ENCODE assay signal across 1 cellular context in the genomic region with DNA sequence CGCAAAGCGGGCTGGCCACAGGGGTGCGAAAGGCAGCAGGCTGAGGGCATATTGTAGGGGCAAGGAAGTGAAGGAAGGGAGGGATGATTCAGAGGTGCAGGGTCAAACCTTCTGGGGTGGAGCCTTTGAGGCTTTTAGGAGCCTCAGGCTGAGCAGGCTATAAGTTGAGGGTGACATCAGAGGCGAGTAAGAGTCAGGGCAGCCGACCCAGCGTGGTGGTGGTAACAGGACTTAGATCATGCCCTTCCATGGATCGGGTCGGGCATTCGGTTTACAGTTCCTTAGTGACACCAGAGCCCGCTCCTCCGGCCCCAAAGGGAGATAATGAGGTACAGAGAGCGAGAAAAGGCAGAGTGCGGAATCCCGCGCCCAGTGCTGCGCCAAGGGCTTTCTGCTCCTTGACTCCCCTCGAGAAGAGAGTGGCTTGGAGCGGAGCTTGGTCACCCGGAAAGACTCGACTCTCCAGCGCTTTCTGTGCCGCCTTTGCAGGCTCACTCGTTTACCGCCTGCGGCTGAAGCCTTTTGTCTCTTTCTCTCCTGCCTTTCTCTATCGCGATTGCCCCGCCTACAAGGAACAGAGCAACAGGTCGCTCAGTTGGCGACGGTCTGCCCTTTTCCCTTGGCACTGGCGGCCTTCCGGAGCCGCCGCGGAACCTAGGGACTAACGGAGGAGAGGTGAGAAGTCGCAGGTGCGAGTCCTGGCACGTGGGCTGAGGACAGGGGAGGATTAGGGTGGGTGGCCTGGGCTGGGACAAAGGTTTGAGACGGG.
A peak's percentile ranks its signal among the peaks of the same experiment; 100 is the strongest.
TF ChIP-seq lines count a peak whose summit lies in the region.

No MANE protein-coding gene starts in this region.

TF ChIP-seq in HepG2, 621 proteins besides CTCF, POLR2A, EP300 and RAD21 (continued from another document and continues in another):
- TF ChIP-seq, protein P1, sequence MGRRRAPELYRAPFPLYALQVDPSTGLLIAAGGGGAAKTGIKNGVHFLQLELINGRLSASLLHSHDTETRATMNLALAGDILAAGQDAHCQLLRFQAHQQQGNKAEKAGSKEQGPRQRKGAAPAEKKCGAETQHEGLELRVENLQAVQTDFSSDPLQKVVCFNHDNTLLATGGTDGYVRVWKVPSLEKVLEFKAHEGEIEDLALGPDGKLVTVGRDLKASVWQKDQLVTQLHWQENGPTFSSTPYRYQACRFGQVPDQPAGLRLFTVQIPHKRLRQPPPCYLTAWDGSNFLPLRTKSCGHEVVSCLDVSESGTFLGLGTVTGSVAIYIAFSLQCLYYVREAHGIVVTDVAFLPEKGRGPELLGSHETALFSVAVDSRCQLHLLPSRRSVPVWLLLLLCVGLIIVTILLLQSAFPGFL (CRISPR knock-in tag; IDR thresholded peaks at IDR 0.05), result no peak
- TF ChIP-seq CBX1 (IDR thresholded peaks at IDR 0.05; ENCODE audit: low read depth) (no peak), ZNF225 (CRISPR knock-in tag; IDR thresholded peaks at IDR 0.05) (no peak), ZNF850 (CRISPR knock-in tag; conservative IDR thresholded peaks at IDR 0.05) (0 out of 2 replicates have a peak, but pooled peaks have one; percentile 7), AHR (CRISPR knock-in tag; IDR thresholded peaks at IDR 0.05) (no peak), CBFB (CRISPR knock-in tag; IDR thresholded peaks at IDR 0.05) (no peak), ZNF44 (CRISPR knock-in tag; IDR thresholded peaks at IDR 0.05) (no peak), CREB1 (IDR thresholded peaks at IDR 0.05) (no peak), CREB1 (CRISPR knock-in tag; IDR thresholded peaks at IDR 0.05) (no peak), ZNF660 (CRISPR knock-in tag; IDR thresholded peaks at IDR 0.05; ENCODE audit: borderline replicate concordance, low read depth) (no peak), ZBTB7B (CRISPR knock-in tag; IDR thresholded peaks at IDR 0.05) (no peak), SOX6 (IDR thresholded peaks at IDR 0.05) (no peak), SOX6 (CRISPR knock-in tag; IDR thresholded peaks at IDR 0.05) (no peak; the same call in 1 of the 2 replicates), RXRB (CRISPR knock-in tag; IDR thresholded peaks at IDR 0.05; ENCODE audit: borderline replicate concordance) (no peak), ZFY (CRISPR knock-in tag; IDR thresholded peaks at IDR 0.05) (no peak), ZKSCAN5 (CRISPR knock-in tag; IDR thresholded peaks at IDR 0.05) (no peak), ZNF232 (CRISPR knock-in tag; IDR thresholded peaks at IDR 0.05; ENCODE audit: borderline replicate concordance) (no peak; the same call in 1 of the 2 replicates), RELA (CRISPR knock-in tag; IDR thresholded peaks at IDR 0.05) (no peak), ZSCAN21 (CRISPR knock-in tag; IDR thresholded peaks at IDR 0.05; ENCODE audit: borderline replicate concordance) (no peak), ZNF230 (CRISPR knock-in tag; IDR thresholded peaks at IDR 0.05) (no peak), ZNF20 (CRISPR knock-in tag; IDR thresholded peaks at IDR 0.05) (no peak), NR2F6 (IDR thresholded peaks at IDR 0.05) (no peak), NR2F6 (CRISPR knock-in tag; IDR thresholded peaks at IDR 0.05) (no peak), MYC (CRISPR knock-in tag; IDR thresholded peaks at IDR 0.05; ENCODE audit: borderline replicate concordance) (0 out of 2 replicates have a peak, but pooled peaks have one; percentile 8), ZNF709 (CRISPR knock-in tag; IDR thresholded peaks at IDR 0.05) (no peak)
- TF ChIP-seq, protein P2, sequence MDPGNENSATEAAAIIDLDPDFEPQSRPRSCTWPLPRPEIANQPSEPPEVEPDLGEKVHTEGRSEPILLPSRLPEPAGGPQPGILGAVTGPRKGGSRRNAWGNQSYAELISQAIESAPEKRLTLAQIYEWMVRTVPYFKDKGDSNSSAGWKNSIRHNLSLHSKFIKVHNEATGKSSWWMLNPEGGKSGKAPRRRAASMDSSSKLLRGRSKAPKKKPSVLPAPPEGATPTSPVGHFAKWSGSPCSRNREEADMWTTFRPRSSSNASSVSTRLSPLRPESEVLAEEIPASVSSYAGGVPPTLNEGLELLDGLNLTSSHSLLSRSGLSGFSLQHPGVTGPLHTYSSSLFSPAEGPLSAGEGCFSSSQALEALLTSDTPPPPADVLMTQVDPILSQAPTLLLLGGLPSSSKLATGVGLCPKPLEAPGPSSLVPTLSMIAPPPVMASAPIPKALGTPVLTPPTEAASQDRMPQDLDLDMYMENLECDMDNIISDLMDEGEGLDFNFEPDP (CRISPR knock-in tag; conservative IDR thresholded peaks at IDR 0.05), result 0 out of 2 replicates have a peak, but pooled peaks have one; percentile 85
- TF ChIP-seq, protein P3, sequence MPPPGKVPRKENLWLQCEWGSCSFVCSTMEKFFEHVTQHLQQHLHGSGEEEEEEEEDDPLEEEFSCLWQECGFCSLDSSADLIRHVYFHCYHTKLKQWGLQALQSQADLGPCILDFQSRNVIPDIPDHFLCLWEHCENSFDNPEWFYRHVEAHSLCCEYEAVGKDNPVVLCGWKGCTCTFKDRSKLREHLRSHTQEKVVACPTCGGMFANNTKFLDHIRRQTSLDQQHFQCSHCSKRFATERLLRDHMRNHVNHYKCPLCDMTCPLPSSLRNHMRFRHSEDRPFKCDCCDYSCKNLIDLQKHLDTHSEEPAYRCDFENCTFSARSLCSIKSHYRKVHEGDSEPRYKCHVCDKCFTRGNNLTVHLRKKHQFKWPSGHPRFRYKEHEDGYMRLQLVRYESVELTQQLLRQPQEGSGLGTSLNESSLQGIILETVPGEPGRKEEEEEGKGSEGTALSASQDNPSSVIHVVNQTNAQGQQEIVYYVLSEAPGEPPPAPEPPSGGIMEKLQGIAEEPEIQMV (CRISPR knock-in tag; IDR thresholded peaks at IDR 0.05; ENCODE audit: low read depth), result no peak
- TF ChIP-seq, protein P4, sequence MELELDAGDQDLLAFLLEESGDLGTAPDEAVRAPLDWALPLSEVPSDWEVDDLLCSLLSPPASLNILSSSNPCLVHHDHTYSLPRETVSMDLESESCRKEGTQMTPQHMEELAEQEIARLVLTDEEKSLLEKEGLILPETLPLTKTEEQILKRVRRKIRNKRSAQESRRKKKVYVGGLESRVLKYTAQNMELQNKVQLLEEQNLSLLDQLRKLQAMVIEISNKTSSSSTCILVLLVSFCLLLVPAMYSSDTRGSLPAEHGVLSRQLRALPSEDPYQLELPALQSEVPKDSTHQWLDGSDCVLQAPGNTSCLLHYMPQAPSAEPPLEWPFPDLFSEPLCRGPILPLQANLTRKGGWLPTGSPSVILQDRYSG (CRISPR knock-in tag; IDR thresholded peaks at IDR 0.05), result no peak
- TF ChIP-seq, protein P5, sequence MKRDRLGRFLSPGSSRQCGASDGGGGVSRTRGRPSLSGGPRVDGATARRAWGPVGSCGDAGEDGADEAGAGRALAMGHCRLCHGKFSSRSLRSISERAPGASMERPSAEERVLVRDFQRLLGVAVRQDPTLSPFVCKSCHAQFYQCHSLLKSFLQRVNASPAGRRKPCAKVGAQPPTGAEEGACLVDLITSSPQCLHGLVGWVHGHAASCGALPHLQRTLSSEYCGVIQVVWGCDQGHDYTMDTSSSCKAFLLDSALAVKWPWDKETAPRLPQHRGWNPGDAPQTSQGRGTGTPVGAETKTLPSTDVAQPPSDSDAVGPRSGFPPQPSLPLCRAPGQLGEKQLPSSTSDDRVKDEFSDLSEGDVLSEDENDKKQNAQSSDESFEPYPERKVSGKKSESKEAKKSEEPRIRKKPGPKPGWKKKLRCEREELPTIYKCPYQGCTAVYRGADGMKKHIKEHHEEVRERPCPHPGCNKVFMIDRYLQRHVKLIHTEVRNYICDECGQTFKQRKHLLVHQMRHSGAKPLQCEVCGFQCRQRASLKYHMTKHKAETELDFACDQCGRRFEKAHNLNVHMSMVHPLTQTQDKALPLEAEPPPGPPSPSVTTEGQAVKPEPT (CRISPR knock-in tag; IDR thresholded peaks at IDR 0.05; ENCODE audit: low read depth), result no peak
- TF ChIP-seq, protein P6, sequence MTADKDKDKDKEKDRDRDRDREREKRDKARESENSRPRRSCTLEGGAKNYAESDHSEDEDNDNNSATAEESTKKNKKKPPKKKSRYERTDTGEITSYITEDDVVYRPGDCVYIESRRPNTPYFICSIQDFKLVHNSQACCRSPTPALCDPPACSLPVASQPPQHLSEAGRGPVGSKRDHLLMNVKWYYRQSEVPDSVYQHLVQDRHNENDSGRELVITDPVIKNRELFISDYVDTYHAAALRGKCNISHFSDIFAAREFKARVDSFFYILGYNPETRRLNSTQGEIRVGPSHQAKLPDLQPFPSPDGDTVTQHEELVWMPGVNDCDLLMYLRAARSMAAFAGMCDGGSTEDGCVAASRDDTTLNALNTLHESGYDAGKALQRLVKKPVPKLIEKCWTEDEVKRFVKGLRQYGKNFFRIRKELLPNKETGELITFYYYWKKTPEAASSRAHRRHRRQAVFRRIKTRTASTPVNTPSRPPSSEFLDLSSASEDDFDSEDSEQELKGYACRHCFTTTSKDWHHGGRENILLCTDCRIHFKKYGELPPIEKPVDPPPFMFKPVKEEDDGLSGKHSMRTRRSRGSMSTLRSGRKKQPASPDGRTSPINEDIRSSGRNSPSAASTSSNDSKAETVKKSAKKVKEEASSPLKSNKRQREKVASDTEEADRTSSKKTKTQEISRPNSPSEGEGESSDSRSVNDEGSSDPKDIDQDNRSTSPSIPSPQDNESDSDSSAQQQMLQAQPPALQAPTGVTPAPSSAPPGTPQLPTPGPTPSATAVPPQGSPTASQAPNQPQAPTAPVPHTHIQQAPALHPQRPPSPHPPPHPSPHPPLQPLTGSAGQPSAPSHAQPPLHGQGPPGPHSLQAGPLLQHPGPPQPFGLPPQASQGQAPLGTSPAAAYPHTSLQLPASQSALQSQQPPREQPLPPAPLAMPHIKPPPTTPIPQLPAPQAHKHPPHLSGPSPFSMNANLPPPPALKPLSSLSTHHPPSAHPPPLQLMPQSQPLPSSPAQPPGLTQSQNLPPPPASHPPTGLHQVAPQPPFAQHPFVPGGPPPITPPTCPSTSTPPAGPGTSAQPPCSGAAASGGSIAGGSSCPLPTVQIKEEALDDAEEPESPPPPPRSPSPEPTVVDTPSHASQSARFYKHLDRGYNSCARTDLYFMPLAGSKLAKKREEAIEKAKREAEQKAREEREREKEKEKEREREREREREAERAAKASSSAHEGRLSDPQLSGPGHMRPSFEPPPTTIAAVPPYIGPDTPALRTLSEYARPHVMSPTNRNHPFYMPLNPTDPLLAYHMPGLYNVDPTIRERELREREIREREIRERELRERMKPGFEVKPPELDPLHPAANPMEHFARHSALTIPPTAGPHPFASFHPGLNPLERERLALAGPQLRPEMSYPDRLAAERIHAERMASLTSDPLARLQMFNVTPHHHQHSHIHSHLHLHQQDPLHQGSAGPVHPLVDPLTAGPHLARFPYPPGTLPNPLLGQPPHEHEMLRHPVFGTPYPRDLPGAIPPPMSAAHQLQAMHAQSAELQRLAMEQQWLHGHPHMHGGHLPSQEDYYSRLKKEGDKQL (CRISPR knock-in tag; IDR thresholded peaks at IDR 0.05; ENCODE audit: low read depth), result no peak
- TF ChIP-seq, protein P7, sequence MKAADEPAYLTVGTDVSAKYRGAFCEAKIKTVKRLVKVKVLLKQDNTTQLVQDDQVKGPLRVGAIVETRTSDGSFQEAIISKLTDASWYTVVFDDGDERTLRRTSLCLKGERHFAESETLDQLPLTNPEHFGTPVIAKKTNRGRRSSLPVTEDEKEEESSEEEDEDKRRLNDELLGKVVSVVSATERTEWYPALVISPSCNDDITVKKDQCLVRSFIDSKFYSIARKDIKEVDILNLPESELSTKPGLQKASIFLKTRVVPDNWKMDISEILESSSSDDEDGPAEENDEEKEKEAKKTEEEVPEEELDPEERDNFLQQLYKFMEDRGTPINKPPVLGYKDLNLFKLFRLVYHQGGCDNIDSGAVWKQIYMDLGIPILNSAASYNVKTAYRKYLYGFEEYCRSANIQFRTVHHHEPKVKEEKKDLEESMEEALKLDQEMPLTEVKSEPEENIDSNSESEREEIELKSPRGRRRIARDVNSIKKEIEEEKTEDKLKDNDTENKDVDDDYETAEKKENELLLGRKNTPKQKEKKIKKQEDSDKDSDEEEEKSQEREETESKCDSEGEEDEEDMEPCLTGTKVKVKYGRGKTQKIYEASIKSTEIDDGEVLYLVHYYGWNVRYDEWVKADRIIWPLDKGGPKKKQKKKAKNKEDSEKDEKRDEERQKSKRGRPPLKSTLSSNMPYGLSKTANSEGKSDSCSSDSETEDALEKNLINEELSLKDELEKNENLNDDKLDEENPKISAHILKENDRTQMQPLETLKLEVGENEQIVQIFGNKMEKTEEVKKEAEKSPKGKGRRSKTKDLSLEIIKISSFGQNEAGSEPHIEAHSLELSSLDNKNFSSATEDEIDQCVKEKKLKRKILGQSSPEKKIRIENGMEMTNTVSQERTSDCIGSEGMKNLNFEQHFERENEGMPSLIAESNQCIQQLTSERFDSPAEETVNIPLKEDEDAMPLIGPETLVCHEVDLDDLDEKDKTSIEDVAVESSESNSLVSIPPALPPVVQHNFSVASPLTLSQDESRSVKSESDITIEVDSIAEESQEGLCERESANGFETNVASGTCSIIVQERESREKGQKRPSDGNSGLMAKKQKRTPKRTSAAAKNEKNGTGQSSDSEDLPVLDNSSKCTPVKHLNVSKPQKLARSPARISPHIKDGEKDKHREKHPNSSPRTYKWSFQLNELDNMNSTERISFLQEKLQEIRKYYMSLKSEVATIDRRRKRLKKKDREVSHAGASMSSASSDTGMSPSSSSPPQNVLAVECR (CRISPR knock-in tag; IDR thresholded peaks at IDR 0.05; ENCODE audit: borderline replicate concordance), result no peak; the same call in none of the 2 replicates
- TF ChIP-seq, protein P8, sequence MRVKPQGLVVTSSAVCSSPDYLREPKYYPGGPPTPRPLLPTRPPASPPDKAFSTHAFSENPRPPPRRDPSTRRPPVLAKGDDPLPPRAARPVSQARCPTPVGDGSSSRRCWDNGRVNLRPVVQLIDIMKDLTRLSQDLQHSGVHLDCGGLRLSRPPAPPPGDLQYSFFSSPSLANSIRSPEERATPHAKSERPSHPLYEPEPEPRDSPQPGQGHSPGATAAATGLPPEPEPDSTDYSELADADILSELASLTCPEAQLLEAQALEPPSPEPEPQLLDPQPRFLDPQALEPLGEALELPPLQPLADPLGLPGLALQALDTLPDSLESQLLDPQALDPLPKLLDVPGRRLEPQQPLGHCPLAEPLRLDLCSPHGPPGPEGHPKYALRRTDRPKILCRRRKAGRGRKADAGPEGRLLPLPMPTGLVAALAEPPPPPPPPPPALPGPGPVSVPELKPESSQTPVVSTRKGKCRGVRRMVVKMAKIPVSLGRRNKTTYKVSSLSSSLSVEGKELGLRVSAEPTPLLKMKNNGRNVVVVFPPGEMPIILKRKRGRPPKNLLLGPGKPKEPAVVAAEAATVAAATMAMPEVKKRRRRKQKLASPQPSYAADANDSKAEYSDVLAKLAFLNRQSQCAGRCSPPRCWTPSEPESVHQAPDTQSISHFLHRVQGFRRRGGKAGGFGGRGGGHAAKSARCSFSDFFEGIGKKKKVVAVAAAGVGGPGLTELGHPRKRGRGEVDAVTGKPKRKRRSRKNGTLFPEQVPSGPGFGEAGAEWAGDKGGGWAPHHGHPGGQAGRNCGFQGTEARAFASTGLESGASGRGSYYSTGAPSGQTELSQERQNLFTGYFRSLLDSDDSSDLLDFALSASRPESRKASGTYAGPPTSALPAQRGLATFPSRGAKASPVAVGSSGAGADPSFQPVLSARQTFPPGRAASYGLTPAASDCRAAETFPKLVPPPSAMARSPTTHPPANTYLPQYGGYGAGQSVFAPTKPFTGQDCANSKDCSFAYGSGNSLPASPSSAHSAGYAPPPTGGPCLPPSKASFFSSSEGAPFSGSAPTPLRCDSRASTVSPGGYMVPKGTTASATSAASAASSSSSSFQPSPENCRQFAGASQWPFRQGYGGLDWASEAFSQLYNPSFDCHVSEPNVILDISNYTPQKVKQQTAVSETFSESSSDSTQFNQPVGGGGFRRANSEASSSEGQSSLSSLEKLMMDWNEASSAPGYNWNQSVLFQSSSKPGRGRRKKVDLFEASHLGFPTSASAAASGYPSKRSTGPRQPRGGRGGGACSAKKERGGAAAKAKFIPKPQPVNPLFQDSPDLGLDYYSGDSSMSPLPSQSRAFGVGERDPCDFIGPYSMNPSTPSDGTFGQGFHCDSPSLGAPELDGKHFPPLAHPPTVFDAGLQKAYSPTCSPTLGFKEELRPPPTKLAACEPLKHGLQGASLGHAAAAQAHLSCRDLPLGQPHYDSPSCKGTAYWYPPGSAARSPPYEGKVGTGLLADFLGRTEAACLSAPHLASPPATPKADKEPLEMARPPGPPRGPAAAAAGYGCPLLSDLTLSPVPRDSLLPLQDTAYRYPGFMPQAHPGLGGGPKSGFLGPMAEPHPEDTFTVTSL (CRISPR knock-in tag; IDR thresholded peaks at IDR 0.05; ENCODE audit: borderline replicate concordance), result 0 out of 2 replicates have a peak, but pooled peaks have one; percentile 36
